Comparison of ENCODE assay signal across 7 cellular contexts in the genomic region with DNA sequence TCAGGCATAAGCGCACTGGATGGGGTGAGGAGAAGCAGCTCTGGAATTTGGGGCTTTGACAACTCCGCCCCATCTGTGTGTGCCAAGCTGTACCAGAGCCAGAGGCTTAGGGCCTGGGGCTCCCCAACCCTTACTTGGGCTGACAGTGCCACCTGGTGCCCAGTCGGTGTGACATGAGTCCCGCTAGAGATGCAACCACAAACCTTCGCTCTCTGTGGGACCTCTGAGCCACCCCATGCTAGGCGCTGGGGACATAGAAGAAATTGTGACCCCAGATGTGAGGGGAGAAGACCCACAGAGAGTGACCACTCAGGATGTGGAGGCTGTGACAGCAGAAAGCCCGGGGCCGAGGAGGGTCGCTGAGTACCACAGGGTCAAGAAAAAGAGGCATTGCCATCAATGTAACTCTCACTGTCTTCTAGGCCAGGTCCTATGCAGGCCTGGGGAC. TPM values are rescaled to one million over a fixed set of nuclear protein-coding genes. Genes with fewer than 3 reads are reported as not detected.
DNase-seq lines count a peak whose midpoint lies in the region; ATAC-seq and TF ChIP-seq lines count a peak whose summit lies in the region.

No MANE protein-coding gene starts in this region.

- DNase-seq in NCI-H446 (lab: John Stamatoyannopoulos, UW) (peak; percentile 57 to 80), dermis blood vessel endothelial cell (peak; percentile 94), lung microvascular endothelial cell (ENCODE audit: low read depth in 2 of 2) (peak; percentile 89 to 91)
- peak; percentile 78 for DNase-seq in activated CD4-positive, alpha-beta T cell treated with anti-CD3 and anti-CD28 coated beads, Interleukin-2, amount 50 U/mL, for 1 hour
- peak; percentile 58 to 67 (median 59) for DNase-seq in stimulated activated CD4-positive, alpha-beta T cell treated with anti-CD3 and anti-CD28 coated beads, TNF-alpha, amount 100 ng/mL, for 48 hours (ENCODE audit: low read depth in 3 of 3)

- ATAC-seq in HG02981 (IDR thresholded peaks at IDR 0.05; ENCODE audit: unreplicated experiment) = peak; percentile 78

- no peak overlapping the region for H3K4me3 ChIP-seq in GM12875 (ENCODE audit: low read depth, low read length)

- TF ChIP-seq CTCF in GM12875 (IDR thresholded peaks at IDR 0.05; ENCODE audit: borderline replicate concordance, insufficient read depth, low read depth, low read length) = peak; percentile 77

RNA-seq across cellular contexts. Expression of gene FCHSD2, which starts 36.0 kb away (rescaled TPM):
- total RNA-seq in dermis blood vessel endothelial cell (18.0 and 27.6 TPM in 2 replicates), lung microvascular endothelial cell (13.7 and 15.9 TPM in 2 replicates)

RNA-seq across cellular contexts. Expression of gene P2RY2, which starts 40.0 kb away (rescaled TPM):
- total RNA-seq in dermis blood vessel endothelial cell (0.51 and 1.2 TPM in 2 replicates), lung microvascular endothelial cell (0.20 and 0.65 TPM in 2 replicates)
